In the genomic region with DNA sequence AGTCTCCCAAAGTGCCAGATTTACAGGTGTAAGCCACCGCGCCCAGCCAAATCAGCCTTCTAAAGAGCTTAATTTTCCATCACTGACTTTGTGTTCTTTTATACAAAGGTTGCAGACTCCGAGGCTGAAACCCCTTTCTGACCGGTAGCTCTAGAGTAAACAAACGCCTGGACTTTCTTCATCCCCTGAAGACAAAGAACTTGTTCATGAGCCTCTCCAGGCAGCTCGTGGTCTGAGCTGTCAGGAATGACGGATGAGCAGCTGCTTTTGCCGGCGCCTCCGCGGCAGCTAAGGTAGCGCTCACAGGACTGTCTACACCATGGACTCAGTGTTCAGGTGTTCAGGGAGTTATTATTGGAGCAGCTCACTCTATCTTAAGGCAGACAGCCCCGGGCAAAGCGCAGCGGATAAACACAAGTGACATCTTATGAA, we compare ENCODE assay signal across 1 cellular context.
TF ChIP-seq lines count a peak whose summit lies in the region.

No MANE protein-coding gene starts in this region.

TF ChIP-seq in IMR-90, 13 proteins besides CTCF, POLR2A, EP300 and RAD21 (continued from another document):
- TF ChIP-seq USF2 (IDR thresholded peaks at IDR 0.05; ENCODE audit: low read depth, low read length), result no peak
- 0 out of 2 replicates have a peak, but pooled peaks have one; percentile 19 for TF ChIP-seq CEBPB (IDR thresholded peaks at IDR 0.05; ENCODE audit: low read depth, low read length)
- TF ChIP-seq RCOR1 (IDR thresholded peaks at IDR 0.05; ENCODE audit: insufficient replicate concordance, low read length), result no peak
